18 cellular contexts compared by ENCODE assay signal in the genomic region with DNA sequence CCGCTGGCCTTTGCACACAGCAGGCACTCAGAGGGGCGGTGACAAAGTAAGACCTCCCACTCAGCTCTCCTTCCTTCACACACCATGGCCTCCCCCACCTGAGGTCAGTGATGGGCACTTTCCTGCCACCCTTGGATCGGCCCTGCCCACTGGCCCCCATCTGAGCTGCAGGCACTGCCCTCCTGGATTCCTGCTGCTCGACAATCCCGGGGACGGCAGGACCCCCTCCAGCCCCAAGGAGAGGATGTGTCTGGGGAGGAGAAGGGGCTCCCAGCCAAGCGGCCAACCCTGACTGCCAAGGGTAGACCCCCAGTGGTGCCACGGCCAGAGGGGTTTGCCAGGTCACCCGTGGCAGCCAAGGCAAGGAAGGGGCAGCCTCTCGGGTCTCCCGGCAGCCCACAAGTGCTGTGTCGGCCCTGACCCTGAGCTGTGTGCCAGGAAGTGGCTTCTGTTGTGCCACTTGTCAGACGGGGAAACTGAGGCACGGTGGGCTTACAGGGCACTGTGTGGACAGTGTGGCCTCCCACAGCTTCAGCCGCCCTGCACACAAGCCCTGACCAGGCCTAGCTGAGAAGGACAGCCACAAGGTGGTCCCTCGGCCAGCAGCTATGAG. TPM values are rescaled to one million over a fixed set of nuclear protein-coding genes. Genes with fewer than 3 reads are reported as not detected.
DNase-seq lines count a peak whose midpoint lies in the region; ATAC-seq and TF ChIP-seq lines count a peak whose summit lies in the region.
"Had no signal": no experiment of that assay in that cellular context is flagged by ENCODE, and none has a peak within 500 bp of the region (broad histone marks: within the 10 kb centered on the region; RNA-seq: fewer than 3 reads in every experiment).

No MANE protein-coding gene starts in this region.

- peak overlapping the region; percentile 47 for H3K9ac ChIP-seq in NT2/D1 (ENCODE audit: insufficient read length, low read depth)
- H3K9ac ChIP-seq: parathyroid adenoma had no signal

- 80% methylated on average over 3 of the region's 16 CpGs; no CpG with 5 or more reads in 1 of the 2 donors for WGBS in gastroesophageal sphincter (ENCODE audit: low coverage in 1 of 2), 2 donors
- WGBS in transverse colon (ENCODE audit: low coverage in 1 of 2), 2 donors: 85% methylated on average over 15 of the region's 16 CpGs; no CpG with 5 or more reads in 1 of the 2 donors

- H3K27me3 ChIP-seq in NT2/D1 (ENCODE audit: insufficient read depth, insufficient read length) (peaks cover 36% of the 10 kb centered on the region), gastroesophageal sphincter (no peaks in the 10 kb centered on the region), transverse colon (no peaks in the 10 kb centered on the region)
- H3K27me3 ChIP-seq: hepatocyte had no signal

- TF ChIP-seq EP300 in gastroesophageal sphincter (IDR thresholded peaks at IDR 0.05): no peak
- no peak for TF ChIP-seq EP300 in transverse colon (IDR thresholded peaks at IDR 0.05; ENCODE audit: low read depth)

- H3K4me1 ChIP-seq in NT2/D1 (ENCODE audit: insufficient read depth, insufficient read length) (peaks cover 59% of the 10 kb centered on the region), gastroesophageal sphincter (peaks cover 0 to 99% (median 61%) of the 10 kb centered on the region in 3 donors), transverse colon (peaks cover 31 to 72% (median 57%) of the 10 kb centered on the region in 4 donors)

- in situ Hi-C loops in transverse colon (cut with MboI; ENCODE audit: low pct_ligation_motif_present in 1 of 4, low pct_unique_long_range_greater_than_20kb in 1 of 4, low sequenced_read_pairs in 3 of 4): no loop called here

- H3K27ac ChIP-seq in gastroesophageal sphincter (peak overlapping the region in 3 of 4 donors; percentile 91 to 96 (median 94)), transverse colon (peak overlapping the region; percentile 72 to 89 (median 86))
- H3K27ac ChIP-seq: parathyroid adenoma had no signal

- H3K9me3 ChIP-seq in NT2/D1 (ENCODE audit: insufficient read depth, low read length) (no peaks in the 10 kb centered on the region), gastroesophageal sphincter (no peaks in the 10 kb centered on the region), transverse colon (no peaks in the 10 kb centered on the region)

- no peak for TF ChIP-seq POLR2A in gastroesophageal sphincter (IDR thresholded peaks at IDR 0.05)
- no peak for TF ChIP-seq POLR2A in transverse colon (IDR thresholded peaks at IDR 0.05)

- intact Hi-C loops in transverse colon (cut with DNase I; ENCODE audit: low total_unique reads): no loop called here

- no peak for TF ChIP-seq CTCF in gastroesophageal sphincter (IDR thresholded peaks at IDR 0.05)
- no peak for TF ChIP-seq CTCF in transverse colon (IDR thresholded peaks at IDR 0.05)

- no peak for DNase-seq in NT2/D1 (ENCODE audit: low read depth, low spot score)
- no peak for DNase-seq in transverse colon
- DNase-seq in DMS 273 (lab: John Stamatoyannopoulos, UW; ENCODE audit: unreplicated experiment): no peak
- DNase-seq: activated CD4-positive, alpha-beta T cell treated with anti-CD3 and anti-CD28 coated beads, Interleukin-2, amount 10 ng/mL, durations not matched to agents 7 days and 5 days; anterior cingulate cortex; H7; islet precursor cell; KBM-7; natural killer cell; NCI-H2081 treated with DMSO at 0.1 percent for 48 hours; NCI-H510A; stimulated activated CD4-positive, alpha-beta T cell treated with anti-CD3 and anti-CD28 coated beads, Interleukin-2, amount 100 ng/mL, for 48 hours; substantia nigra had no signal

- H3K4me3 ChIP-seq in NT2/D1 (ENCODE audit: insufficient read length, low read depth) (no peak overlapping the region), gastroesophageal sphincter (no peak overlapping the region), transverse colon (no peak overlapping the region)
- H3K4me3 ChIP-seq: hepatocyte, skin epidermis had no signal

- peaks cover 53% of the 10 kb centered on the region for H3K36me3 ChIP-seq in NT2/D1 (ENCODE audit: insufficient read depth, insufficient read length, low read length)
- peaks cover 0 to 10% of the 10 kb centered on the region in 2 donors for H3K36me3 ChIP-seq in gastroesophageal sphincter
- H3K36me3 ChIP-seq in transverse colon: no peaks in the 10 kb centered on the region

- ATAC-seq in gastroesophageal sphincter: no peak
- ATAC-seq in HG02885 (IDR thresholded peaks at IDR 0.05; ENCODE audit: poor library complexity, unreplicated experiment): no peak
- ATAC-seq: natural killer cell had no signal

RNA-seq across cellular contexts. Expression of gene PIEZO1, which starts 22.7 kb away (rescaled TPM):
- total RNA-seq in gastroesophageal sphincter (100 to 1,000 TPM; 105 to 248 (median 172) TPM), transverse colon (100 to 1,000 TPM; 133 to 546 (median 179) TPM)

RNA-seq across cellular contexts. Expression of gene CDT1, which starts 41.2 kb away (rescaled TPM):
- total RNA-seq in gastroesophageal sphincter: 1 to 10 TPM in 1 of 4 donors, under 1 TPM in 1, not detected in 2; 0.92 to 2.0 TPM
- total RNA-seq in transverse colon: 10 to 100 TPM in 1 of 4 donors, 1 to 10 TPM in 2, not detected in 1; 3.8 to 12.5 (median 6.7) TPM

RNA-seq across cellular contexts. Expression of gene APRT, which starts 49.4 kb away (rescaled TPM):
- 100 to 1,000 TPM in 2 of 4 donors, 10 to 100 TPM in 2; 64.9 to 103 (median 92.9) TPM for total RNA-seq in gastroesophageal sphincter
- total RNA-seq in transverse colon: 100 to 1,000 TPM in 2 of 4 donors, 10 to 100 TPM in 2; 81.6 to 221 (median 149) TPM

RNA-seq across cellular contexts. Expression of gene CTU2, which starts 56.1 kb away (rescaled TPM):
- total RNA-seq in gastroesophageal sphincter (10 to 100 TPM in 2 of 4 donors, 1 to 10 TPM in 2; 6.0 to 19.9 (median 10.7) TPM), transverse colon (1 to 10 TPM in 3 of 4 donors, not detected in 1; 2.8 to 5.6 (median 4.2) TPM)

RNA-seq across cellular contexts. Expression of gene RNF166, which starts 56.2 kb away (rescaled TPM):
- total RNA-seq in gastroesophageal sphincter (10 to 100 TPM; 19.5 to 27.8 (median 22.3) TPM), transverse colon (10 to 100 TPM; 10.3 to 15.3 (median 14.4) TPM)
